2 cellular contexts compared by ENCODE assay signal in genomic region chr19:11451942-11452813, GRCh38.
TF ChIP-seq lines count a peak whose summit lies in the region.

No MANE protein-coding gene starts in this region.

TF ChIP-seq in GM12891, 5 proteins besides CTCF, POLR2A, EP300 and RAD21:
- peak; percentile 79 for TF ChIP-seq SPI1 (IDR thresholded peaks at IDR 0.05; ENCODE audit: low read depth, low read length)
- no peak for TF ChIP-seq POU2F2 (IDR thresholded peaks at IDR 0.05; ENCODE audit: low read depth, low read length)

TF ChIP-seq in H1, 55 proteins besides CTCF, POLR2A, EP300 and RAD21:
- TF ChIP-seq CBX5 (IDR thresholded peaks at IDR 0.05; ENCODE audit: low read depth, low read length) (no peak), JUN (IDR thresholded peaks at IDR 0.05; ENCODE audit: low read depth, low read length) (no peak), CHD1 (IDR thresholded peaks at IDR 0.05; ENCODE audit: low read depth, low read length) (no peak), TAF1 (IDR thresholded peaks at IDR 0.05; ENCODE audit: low read depth, low read length) (no peak), CBX8 (IDR thresholded peaks at IDR 0.05; ENCODE audit: borderline replicate concordance, low read depth, low read length) (no peak), BACH1 (IDR thresholded peaks at IDR 0.05; ENCODE audit: low read length) (no peak), BRCA1 (IDR thresholded peaks at IDR 0.05; ENCODE audit: low read depth, low read length) (no peak), EGR1 (IDR thresholded peaks at IDR 0.05; ENCODE audit: borderline replicate concordance, low read depth, low read length) (no peak), KDM5A (IDR thresholded peaks at IDR 0.05; ENCODE audit: low read length) (no peak), MAFK (IDR thresholded peaks at IDR 0.05; ENCODE audit: low read depth, low read length) (no peak), TAF7 (optimal IDR thresholded peaks at IDR 0.05; ENCODE audit: borderline replicate concordance, low read depth, low read length) (no peak), SP4 (IDR thresholded peaks at IDR 0.05; ENCODE audit: low read length) (no peak), ZNF274 (IDR thresholded peaks at IDR 0.05; ENCODE audit: borderline replicate concordance, extremely low read depth, low read length) (no peak), CHD7 (IDR thresholded peaks at IDR 0.05; ENCODE audit: insufficient replicate concordance, low read length) (no peak), PHF8 (conservative IDR thresholded peaks at IDR 0.05; ENCODE audit: low read depth, low read length) (no peak), ATF3 (IDR thresholded peaks at IDR 0.05; ENCODE audit: insufficient read depth, low read depth, low read length) (no peak), CEBPB (IDR thresholded peaks at IDR 0.05; ENCODE audit: low read depth, low read length) (no peak)
TF ChIP-seq in H1: peak in this region for 0.
